In genomic region chr5:93078082-93079038, GRCh38 we compare ENCODE assay signal across 9 cellular contexts.
DNase-seq lines count a peak whose midpoint lies in the region; ATAC-seq, FAIRE-seq and TF ChIP-seq lines count a peak whose summit lies in the region.
"Had no signal": no experiment of that assay in that cellular context is flagged by ENCODE, and none has a peak within 500 bp of the region (broad histone marks: within the 10 kb centered on the region; RNA-seq: fewer than 3 reads in every experiment).

No MANE protein-coding gene starts in this region.

- no peak for FAIRE-seq in GM19239 (lab: Jason Lieb, UNC)
- FAIRE-seq: H1 had no signal

- no peak for TF ChIP-seq CTCF in GM20000 (IDR thresholded peaks at IDR 0.05; ENCODE audit: extremely low read depth, missing control alignments)
- no peak for TF ChIP-seq CTCF in activated CD8-positive, alpha-beta T cell treated with anti-CD3 and anti-CD28 coated beads for 36 hours (IDR thresholded peaks at IDR 0.05)

- H3K27me3 Mint-ChIP-seq in activated CD8-positive, alpha-beta T cell treated with anti-CD3 and anti-CD28 coated beads for 36 hours = no peaks in the 10 kb centered on the region

- ATAC-seq in HG03469 (IDR thresholded peaks at IDR 0.05; ENCODE audit: unreplicated experiment) (peak; percentile 62), left cardiac atrium (peak; percentile 98 to 99)
- ATAC-seq in activated CD8-positive, alpha-beta T cell treated with anti-CD3 and anti-CD28 coated beads for 36 hours = no peak

- H3K4me3 Mint-ChIP-seq in activated CD8-positive, alpha-beta T cell treated with anti-CD3 and anti-CD28 coated beads for 36 hours = no peak overlapping the region

- H3K9me3 ChIP-seq in skeletal muscle satellite cell (replicated peaks; ENCODE audit: low read length) = no peaks in the 10 kb centered on the region

- CTCF ChIA-PET in activated CD8-positive, alpha-beta T cell treated with anti-CD3 and anti-CD28 coated beads for 36 hours (lab: Charles Lee) = no interaction called here

- H3K4me2 ChIP-seq in skeletal muscle satellite cell (ENCODE audit: low read length) = peak overlapping the region; percentile 55

- H3K4me1 Mint-ChIP-seq in activated CD8-positive, alpha-beta T cell treated with anti-CD3 and anti-CD28 coated beads for 36 hours (ENCODE audit: low read depth) = peaks cover 2% of the 10 kb centered on the region

- peak overlapping the region; percentile 23 for H3K4me3 ChIP-seq in skeletal muscle satellite cell (ENCODE audit: low read length)

- H3K9ac ChIP-seq in skeletal muscle satellite cell (ENCODE audit: low read depth, low read length) = peak overlapping the region; percentile 70

- H3K36me3 Mint-ChIP-seq in activated CD8-positive, alpha-beta T cell treated with anti-CD3 and anti-CD28 coated beads for 36 hours (ENCODE audit: low read depth) = no peaks in the 10 kb centered on the region

- H3K9me3 Mint-ChIP-seq in activated CD8-positive, alpha-beta T cell treated with anti-CD3 and anti-CD28 coated beads for 36 hours = peaks cover 2% of the 10 kb centered on the region

- DNase-seq in CMK (ENCODE audit: low read depth) (peak; percentile 32), GM20000 (ENCODE audit: low spot score) (peak; percentile 7), UCSD-AML1 (lab: John Stamatoyannopoulos, UW; ENCODE audit: unreplicated experiment) (peak; percentile 69), left cardiac atrium (peak; percentile 77), GM19239 (ENCODE audit: insufficient read length, low spot score) (no peak)
- no peak for DNase-seq in activated CD8-positive, alpha-beta T cell treated with anti-CD3 and anti-CD28 coated beads for 36 hours

- POLR2A ChIA-PET in activated CD8-positive, alpha-beta T cell treated with anti-CD3 and anti-CD28 coated beads for 36 hours (lab: Charles Lee) = no interaction called here

- peaks cover 5% of the 10 kb centered on the region for H3K36me3 ChIP-seq in skeletal muscle satellite cell (ENCODE audit: insufficient read depth, low read length)

- intact Hi-C loops in left cardiac atrium (cut with DNase I) = no loop called here
- intact Hi-C loops in activated CD8-positive, alpha-beta T cell treated with anti-CD3 and anti-CD28 coated beads for 36 hours (cut with micrococcal nuclease) = no loop called here

- H3K4me1 ChIP-seq in skeletal muscle satellite cell (ENCODE audit: control insufficient read depth, insufficient read depth, low read length) = peaks cover 53% of the 10 kb centered on the region

- H3K27me3 ChIP-seq in skeletal muscle satellite cell (ENCODE audit: control insufficient read depth, insufficient read depth, low read length) = no peaks in the 10 kb centered on the region

- H3K27ac Mint-ChIP-seq in activated CD8-positive, alpha-beta T cell treated with anti-CD3 and anti-CD28 coated beads for 36 hours = no peak overlapping the region

Comparison
In these comparisons a context has a peak if more than half of its experiments do, and no peak if none do; other contexts are left out.
1. DNase-seq: peak in CMK (single experiment), GM20000 (single experiment), UCSD-AML1 (single experiment) and left cardiac atrium (single experiment); none in GM19239 (single experiment) and activated CD8-positive, alpha-beta T cell treated with anti-CD3 and anti-CD28 coated beads for 36 hours (single experiment).